ENCODE assay signal across 22 cellular contexts in genomic region chr7:77498659-77499379, GRCh38. TPM values are rescaled to one million over a fixed set of nuclear protein-coding genes. Genes with fewer than 3 reads are reported as not detected.
A peak's percentile ranks its signal among the peaks of the same experiment; 100 is the strongest.
DNase-seq lines count a peak whose midpoint lies in the region; ATAC-seq, FAIRE-seq and TF ChIP-seq lines count a peak whose summit lies in the region.
"Had no signal": no experiment of that assay in that cellular context is flagged by ENCODE, and none has a peak within 500 bp of the region (broad histone marks: within the 10 kb centered on the region; RNA-seq: fewer than 3 reads in every experiment).

No MANE protein-coding gene starts in this region.

- H3K4me1 Mint-ChIP-seq in natural killer cell, result peaks cover 8 to 10% of the 10 kb centered on the region in 2 donors
- H3K4me1 Mint-ChIP-seq in WTC11, result no peaks in the 10 kb centered on the region
- H3K4me1 Mint-ChIP-seq: stimulated activated effector memory CD8-positive, alpha-beta T cell treated with anti-CD3 and anti-CD28 coated beads, Interleukin-12 subunit alpha, Interleukin-12 subunit beta, amount 100 ng/mL, for 72 hours had no signal

- H3K36me3 Mint-ChIP-seq in natural killer cell, result peaks cover under 1% of the 10 kb centered on the region
- H3K36me3 Mint-ChIP-seq in WTC11, result peaks cover 4% of the 10 kb centered on the region
- H3K36me3 Mint-ChIP-seq: stimulated activated effector memory CD8-positive, alpha-beta T cell treated with anti-CD3 and anti-CD28 coated beads, Interleukin-12 subunit alpha, Interleukin-12 subunit beta, amount 100 ng/mL, for 72 hours had no signal

- no peak for TF ChIP-seq POLR2A in GM12891 (IDR thresholded peaks at IDR 0.05; ENCODE audit: low read depth, low read length)
- no peak for TF ChIP-seq POLR2A in sigmoid colon (IDR thresholded peaks at IDR 0.05)

- H3K9me3 Mint-ChIP-seq in natural killer cell (peaks cover 0 to 2% of the 10 kb centered on the region in 2 donors), WTC11 (peaks cover 21% of the 10 kb centered on the region)

- DNase-seq in GM12891 (ENCODE audit: insufficient read length, low spot score) (no peak), NCI-H2227 treated with DMSO at 0.1 percent for 48 hours (lab: John Stamatoyannopoulos, UW) (peak; percentile 69), myocyte (ENCODE audit: low read depth) (peak; percentile 75), natural killer cell (no peak), WTC11 (ENCODE audit: low spot score) (no peak), sigmoid colon (no peak)
- DNase-seq: activated CD4-positive, alpha-beta T cell treated with anti-CD3 and anti-CD28 coated beads for 48 hours; activated CD8-positive, alpha-beta memory T cell treated with anti-CD3 and anti-CD28 coated beads, Interleukin-2, amount 50 U/mL, for 48 hours; amygdala; Caco-2; erythroblast; gastrocnemius medialis; GOT3; KBM-7; NCI-H1105 treated with DMSO at 0.1 percent for 48 hours; NCI-H226; stimulated activated CD4-positive, alpha-beta T cell treated with anti-CD3 and anti-CD28 coated beads, Interleukin-12 subunit alpha, Interleukin-12 subunit beta, amount 100 ng/mL, for 4 hours; T1000 had no signal

- no peak overlapping the region for H3K4me3 ChIP-seq in HEK293 (ENCODE audit: low read depth, low read length)
- no peak overlapping the region for H3K4me3 ChIP-seq in sigmoid colon
- H3K4me3 ChIP-seq: gastrocnemius medialis had no signal

- TF ChIP-seq EP300 in sigmoid colon (IDR thresholded peaks at IDR 0.05), result no peak

- H3K27ac Mint-ChIP-seq in natural killer cell (no peak overlapping the region), WTC11 (no peak overlapping the region)
- H3K27ac Mint-ChIP-seq: B cell; stimulated activated effector memory CD8-positive, alpha-beta T cell treated with anti-CD3 and anti-CD28 coated beads, Interleukin-12 subunit alpha, Interleukin-12 subunit beta, amount 100 ng/mL, for 72 hours had no signal

- intact Hi-C loops in natural killer cell (cut with micrococcal nuclease), result no loop called here
- intact Hi-C loops in sigmoid colon (cut with DNase I), result no loop called here

- H3K36me3 ChIP-seq in HEK293 (ENCODE audit: control insufficient read depth in 2 of 2, insufficient read depth in 1 of 2, low read length in 2 of 2) (no peaks in the 10 kb centered on the region), sigmoid colon (no peaks in the 10 kb centered on the region)
- H3K36me3 ChIP-seq: gastrocnemius medialis had no signal

- ATAC-seq in natural killer cell (no peak), WTC11 (no peak)
- ATAC-seq: Panc1; stimulated activated effector memory CD8-positive, alpha-beta T cell treated with anti-CD3 and anti-CD28 coated beads, Interleukin-12 subunit alpha, Interleukin-12 subunit beta, amount 100 ng/mL, for 72 hours had no signal

- no peak for TF ChIP-seq CTCF in HEK293 (tag by site-specific recombination; IDR thresholded peaks at IDR 0.05)
- TF ChIP-seq CTCF in natural killer cell (IDR thresholded peaks at IDR 0.05), result no peak
- no peak for TF ChIP-seq CTCF in WTC11 (IDR thresholded peaks at IDR 0.05)
- no peak for TF ChIP-seq CTCF in sigmoid colon (IDR thresholded peaks at IDR 0.05)

- POLR2A ChIA-PET in HEK293 (lab: Yijun Ruan, JAX), result interaction anchor here (0.5 kb wide), 1 partner anchor 42 kb away, joined by 3 read pairs; no protein-coding TSS in a partner anchor
- POLR2A ChIA-PET in WTC11 (lab: Charles Lee), result no interaction called here

- H3K27me3 Mint-ChIP-seq in natural killer cell (ENCODE audit: low read depth in 2 of 2), result no peaks in the 10 kb centered on the region
- no peaks in the 10 kb centered on the region; the same call in 1 of the 2 replicates for H3K27me3 Mint-ChIP-seq in WTC11 (ENCODE audit: low read depth)

- H3K9me3 ChIP-seq in HEK293 (ENCODE audit: control insufficient read depth, insufficient read depth, low read depth, low read length), result no peaks in the 10 kb centered on the region
- H3K9me3 ChIP-seq in sigmoid colon, result peaks cover 0 to 4% (median 0%) of the 10 kb centered on the region in 4 donors
- H3K9me3 ChIP-seq: gastrocnemius medialis had no signal

- no peaks in the 10 kb centered on the region for H3K27me3 ChIP-seq in sigmoid colon
- H3K27me3 ChIP-seq: gastrocnemius medialis had no signal

- peaks cover 5% of the 10 kb centered on the region; the same call in 1 of the 2 replicates for H3K4me1 ChIP-seq in HEK293 (ENCODE audit: control insufficient read depth, insufficient read depth, low read length)
- no peaks in the 10 kb centered on the region for H3K4me1 ChIP-seq in sigmoid colon
- H3K4me1 ChIP-seq: Caco-2 had no signal

- CTCF ChIA-PET in HEK293 (lab: Yijun Ruan, JAX), result no interaction called here
- CTCF ChIA-PET in WTC11 (lab: Charles Lee), result no interaction called here

- WGBS in sigmoid colon, 2 donors, result 74 to 86% methylated on average over 6 of the region's 6 CpGs

- peak; percentile 59 for FAIRE-seq in GM12891 (lab: Jason Lieb, UNC)

- H3K27ac ChIP-seq in HEK293 (ENCODE audit: extremely low read depth, low read depth, low read length) (no peak overlapping the region), sigmoid colon (no peak overlapping the region)
- H3K27ac ChIP-seq: gastrocnemius medialis had no signal

- H3K4me3 Mint-ChIP-seq in natural killer cell (no peak overlapping the region), WTC11 (no peak overlapping the region)
- H3K4me3 Mint-ChIP-seq: B cell; stimulated activated effector memory CD8-positive, alpha-beta T cell treated with anti-CD3 and anti-CD28 coated beads, Interleukin-12 subunit alpha, Interleukin-12 subunit beta, amount 100 ng/mL, for 72 hours had no signal

TF ChIP-seq in GM12891, 5 proteins besides CTCF, POLR2A, EP300 and RAD21:
- TF ChIP-seq PAX5 (IDR thresholded peaks at IDR 0.05; ENCODE audit: insufficient read depth, low read length, severe bottlenecking), result no peak
- TF ChIP-seq SPI1 (IDR thresholded peaks at IDR 0.05; ENCODE audit: low read depth, low read length), result no peak
- no peak for TF ChIP-seq POU2F2 (IDR thresholded peaks at IDR 0.05; ENCODE audit: low read depth, low read length)
- no peak for TF ChIP-seq POLR2AphosphoS5 (IDR thresholded peaks at IDR 0.05; ENCODE audit: low read depth, low read length)
- TF ChIP-seq TAF1 (IDR thresholded peaks at IDR 0.05; ENCODE audit: low read depth, low read length), result no peak

TF ChIP-seq in HEK293, 187 proteins besides CTCF, POLR2A, EP300 and RAD21:
- TF ChIP-seq ZNF335 (tag by site-specific recombination; conservative IDR thresholded peaks at IDR 0.05) (peak; percentile 4; the same call in 1 of the 2 replicates), ZNF530 (tag by site-specific recombination; IDR thresholded peaks at IDR 0.05; ENCODE audit: low read depth) (no peak), BCL6B (tag by site-specific recombination; IDR thresholded peaks at IDR 0.05) (0 out of 2 replicates have a peak, but pooled peaks have one; percentile 35)
TF ChIP-seq in HEK293: peak in this region for 2.

TF ChIP-seq in WTC11, 78 proteins besides CTCF, POLR2A, EP300 and RAD21 (continues in another document):
- TF ChIP-seq ZMAT4 (CRISPR knock-in tag; IDR thresholded peaks at IDR 0.05) (no peak), ZBTB43 (CRISPR knock-in tag; IDR thresholded peaks at IDR 0.05) (no peak), NFYB (CRISPR knock-in tag; conservative IDR thresholded peaks at IDR 0.05; ENCODE audit: low read depth) (no peak), ZNF396 (CRISPR knock-in tag; IDR thresholded peaks at IDR 0.05; ENCODE audit: borderline replicate concordance) (no peak), GTF2I (CRISPR knock-in tag; conservative IDR thresholded peaks at IDR 0.05) (no peak), SP1 (CRISPR knock-in tag; conservative IDR thresholded peaks at IDR 0.05) (no peak), ETV6 (CRISPR knock-in tag; IDR thresholded peaks at IDR 0.05) (no peak), HMGXB4 (CRISPR knock-in tag; IDR thresholded peaks at IDR 0.05) (no peak)

RNA-seq across cellular contexts. Expression of gene PTPN12, which starts 38.3 kb away (rescaled TPM):
- polyA plus RNA-seq in GM12891 (2012; ENCODE audit: low read depth, missing spikeins), result 18.2 TPM
- total RNA-seq in myocyte (45.0 and 48.9 TPM in 2 replicates), natural killer cell (100 to 1,000 TPM; 261 to 396 (median 263) TPM), WTC11 (2021) (92.1 to 102 TPM (median 95.8 TPM) in 3 replicates), sigmoid colon (100 to 1,000 TPM in 3 of 4 donors, 10 to 100 TPM in 1; 64.2 to 158 (median 113) TPM)
- polyA plus RNA-seq in myocyte (2012), result 43.7 TPM
- polyA plus RNA-seq in sigmoid colon, result 10 to 100 TPM; 21.5 to 28.2 (median 27.2) TPM

Comparison
In these comparisons a context has a peak if more than half of its experiments do, and no peak if none do; other contexts are left out.
1. DNase-seq: peak in NCI-H2227 treated with DMSO at 0.1 percent for 48 hours (single experiment) and myocyte (single experiment); none in GM12891 (single experiment), natural killer cell (single experiment), WTC11 (single experiment) and sigmoid colon (single experiment).